In the genomic region with DNA sequence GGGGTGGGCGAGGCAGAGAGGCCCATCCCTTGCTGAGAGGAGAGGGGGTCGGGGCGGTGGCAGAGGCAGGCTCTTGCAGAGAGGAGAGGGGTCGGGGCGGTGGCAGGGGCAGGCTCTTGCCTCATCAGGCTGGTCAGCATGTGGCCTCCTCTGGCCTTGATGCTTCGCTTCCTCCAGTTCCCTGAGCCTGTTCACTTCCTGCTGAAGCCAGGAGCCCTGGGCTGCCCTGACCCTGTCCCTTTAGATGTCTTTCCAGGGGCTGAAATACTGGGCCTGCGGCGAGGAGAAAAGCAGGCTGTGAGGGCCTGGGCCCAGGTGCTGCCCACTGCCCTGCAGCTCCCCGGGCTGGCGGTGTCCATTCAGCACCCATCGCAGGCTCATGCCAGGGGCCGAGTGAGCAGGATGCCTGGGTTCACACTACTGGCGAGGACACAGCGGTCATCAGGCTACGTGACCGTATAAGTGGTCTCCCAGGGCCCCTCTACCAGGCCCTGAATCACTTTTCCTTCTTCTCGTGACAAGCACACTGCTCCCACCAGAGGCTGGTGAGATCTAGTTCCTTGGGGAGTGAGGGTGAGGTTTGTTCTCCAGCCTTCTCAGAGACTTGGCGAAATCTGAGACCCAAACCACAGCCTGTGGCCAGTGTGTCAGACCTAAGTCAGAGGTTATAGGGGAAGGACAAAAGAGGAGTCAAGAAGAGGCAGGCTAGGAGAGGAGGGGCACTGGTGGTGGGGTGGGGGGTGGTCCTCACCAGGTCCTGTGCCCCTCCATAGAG, we compare ENCODE assay signal across 11 cellular contexts. TPM values are rescaled to one million over a fixed set of nuclear protein-coding genes. Genes with fewer than 3 reads are reported as not detected.
DNase-seq lines count a peak whose midpoint lies in the region; ATAC-seq and TF ChIP-seq lines count a peak whose summit lies in the region.
"Had no signal": no experiment of that assay in that cellular context is flagged by ENCODE, and none has a peak within 500 bp of the region (broad histone marks: within the 10 kb centered on the region; RNA-seq: fewer than 3 reads in every experiment).

No MANE protein-coding gene starts in this region.

- POLR2A ChIA-PET in Panc1 (lab: Charles Lee): no interaction called here

- no peaks in the 10 kb centered on the region for H3K27me3 ChIP-seq in H9 (ENCODE audit: insufficient read depth, low read length)
- H3K27me3 ChIP-seq in Panc1 (ENCODE audit: control insufficient read depth, insufficient read depth, low read length): no peaks in the 10 kb centered on the region
- H3K27me3 ChIP-seq in trophoblast cell (ENCODE audit: insufficient read depth, low read length): no peaks in the 10 kb centered on the region
- H3K27me3 ChIP-seq: tibial artery had no signal

- no peaks in the 10 kb centered on the region for H3K9me3 Mint-ChIP-seq in H9

- H3K4me2 ChIP-seq in H9 (ENCODE audit: insufficient read depth, insufficient read length, low read length) (no peak overlapping the region), trophoblast cell (ENCODE audit: low read length) (no peak overlapping the region)

- H3K79me2 ChIP-seq in H9 (ENCODE audit: insufficient read depth, low read length) (no peaks in the 10 kb centered on the region), trophoblast cell (ENCODE audit: control insufficient read depth, insufficient read depth, low read length, poor library complexity) (peaks cover 12% of the 10 kb centered on the region)

- H4K8ac ChIP-seq in H9 (replicated peaks; ENCODE audit: insufficient read length, low read depth, low read length): no peak overlapping the region
- H4K8ac ChIP-seq in trophoblast cell (ENCODE audit: low read depth, low read length): peak overlapping the region; percentile 55

- H3T11ph ChIP-seq in H9 (ENCODE audit: low read length): no peak overlapping the region

- no peak for TF ChIP-seq CTCF in H9 (conservative IDR thresholded peaks at IDR 0.05)
- TF ChIP-seq CTCF in Panc1 (IDR thresholded peaks at IDR 0.05): no peak

- peak overlapping the region in 2 of 3 experiments; percentile 34 to 66; a peak in 2 of 7 replicates for H3K27ac Mint-ChIP-seq in H9

- ATAC-seq in Panc1 (peak; percentile 31; the same call in 1 of the 2 replicates), HG03280 (IDR thresholded peaks at IDR 0.05; ENCODE audit: unreplicated experiment) (no peak)

- H4K20me1 ChIP-seq in H9 (ENCODE audit: control insufficient read depth, insufficient read depth, insufficient read length): no peaks in the 10 kb centered on the region

- H2AK5ac ChIP-seq in H9 (ENCODE audit: insufficient read length, low read length): no peak overlapping the region
- H2AK5ac ChIP-seq in trophoblast cell (ENCODE audit: low read length): peak overlapping the region; percentile 96

- H3K23ac ChIP-seq in H9 (ENCODE audit: insufficient read length, low read depth, low read length) (no peak overlapping the region), trophoblast cell (ENCODE audit: low read length) (no peak overlapping the region)

- intact Hi-C loops in Panc1 (cut with micrococcal nuclease; ENCODE audit: unreplicated experiment): no loop called here

- H3K14ac ChIP-seq in H9 (ENCODE audit: insufficient read depth, low read length) (0 out of 2 replicates have a peak overlapping the region, but pooled peaks have one; percentile 2), trophoblast cell (ENCODE audit: low read length) (peak overlapping the region; percentile 74)

- H3K4me1 Mint-ChIP-seq in H9: peaks cover 57 to 69% of the 10 kb centered on the region in 2 experiments

- H3K27ac ChIP-seq in H9 (ENCODE audit: insufficient read length, low read depth, low read length) (no peak overlapping the region), Panc1 (ENCODE audit: low read length) (no peak overlapping the region), trophoblast cell (ENCODE audit: low read depth, low read length) (peak overlapping the region; percentile 14)
- H3K27ac ChIP-seq: tibial artery had no signal

- no peak overlapping the region for H4K5ac ChIP-seq in H9 (ENCODE audit: insufficient read length, low read depth, low read length)

- no peaks in the 10 kb centered on the region for H3K79me1 ChIP-seq in H9 (ENCODE audit: insufficient read depth, low read depth, low read length, poor library complexity, severe bottlenecking)
- H3K79me1 ChIP-seq in trophoblast cell (ENCODE audit: low read length): peaks cover 60% of the 10 kb centered on the region

- peak overlapping the region in 1 of 2 experiments; percentile 35; a peak in 2 of 5 replicates for H3K4me3 Mint-ChIP-seq in H9

- DNase-seq in H9: peak; percentile 53
- no peak for DNase-seq in Panc1 (ENCODE audit: low read depth, low spot score)
- DNase-seq in fibroblast of gingiva (ENCODE audit: low read depth): peak; percentile 45
- peak in 1 of 2 donors; percentile 31 for DNase-seq in trophoblast cell
- DNase-seq in GM03348 (ENCODE audit: low spot score): no peak
- no peak for DNase-seq in GDM1 (lab: John Stamatoyannopoulos, UW)
- DNase-seq in stimulated activated naive CD4-positive, alpha-beta T cell treated with Interleukin-2 at 50 U/mL for 16 hours (lab: John Stamatoyannopoulos, UW): no peak
- DNase-seq: KBM-7, NCI-H510A, tibial artery had no signal

- H3K4me3 ChIP-seq in Panc1 (ENCODE audit: low read depth in 2 of 2, low read length in 2 of 2) (no peak overlapping the region), trophoblast cell (ENCODE audit: low read depth, low read length) (no peak overlapping the region)
- H3K4me3 ChIP-seq: tibial artery had no signal

- no peaks in the 10 kb centered on the region for H3K23me2 ChIP-seq in H9 (ENCODE audit: insufficient read length, low read depth, low read length, poor library complexity, severe bottlenecking)

- BruUV-seq in Panc1 (replicated peaks; lab: Mats Ljungman, UMichigan): no TSS peak

- H3K36me3 Mint-ChIP-seq in H9 (ENCODE audit: insufficient read depth in 1 of 3, low read depth in 3 of 3): peaks cover 0 to 5% (median 2%) of the 10 kb centered on the region in 3 experiments; a peak in 2 of 7 replicates

- H2BK120ac ChIP-seq in H9 (ENCODE audit: low read depth, low read length, poor library complexity, severe bottlenecking): no peak overlapping the region
- H2BK120ac ChIP-seq in trophoblast cell (ENCODE audit: insufficient read depth, low read length, poor library complexity): peak overlapping the region; percentile 48

- WGBS in H9 (ENCODE audit: extremely low coverage, insufficient read length, low lambda C conversion rate): no CpG with 5 or more reads among the region's 18 CpGs
- WGBS in trophoblast cell (ENCODE audit: extremely low coverage, insufficient coverage, insufficient read length): no CpG with 5 or more reads among the region's 18 CpGs

- H2BK20ac ChIP-seq in H9 (ENCODE audit: low read depth, low read length, poor library complexity, severe bottlenecking): no peak overlapping the region

- H3K27me3 Mint-ChIP-seq in H9 (ENCODE audit: low read depth): peaks cover 1% of the 10 kb centered on the region

- H4K12ac ChIP-seq in trophoblast cell (ENCODE audit: low read depth, low read length): peak overlapping the region; percentile 13

- in situ Hi-C loops in Panc1 (cut with HindIII; ENCODE audit: low pct_unique_long_range_greater_than_20kb, low sequenced_read_pairs): no loop called here

- H3K9ac ChIP-seq in H9 (ENCODE audit: extremely low read depth, insufficient read length, low read length): no peak overlapping the region
- H3K9ac ChIP-seq in trophoblast cell (ENCODE audit: low read length): no peak overlapping the region

- H3K18ac ChIP-seq in H9 (ENCODE audit: insufficient read length, low read depth, low read length) (no peak overlapping the region), trophoblast cell (ENCODE audit: low read length) (peak overlapping the region; percentile 79)

- peaks cover 3% of the 10 kb centered on the region; the same call in 1 of the 2 replicates for H3K4me1 ChIP-seq in H9 (ENCODE audit: insufficient read depth, low read length)
- H3K4me1 ChIP-seq in Panc1 (ENCODE audit: control insufficient read depth, insufficient read depth, low read length): peaks cover 10% of the 10 kb centered on the region; the same call in 1 of the 2 replicates
- peaks cover 55 to 62% of the 10 kb centered on the region in 2 experiments for H3K4me1 ChIP-seq in trophoblast cell (ENCODE audit: control insufficient read depth in 1 of 2, insufficient read depth in 2 of 2, low read length in 2 of 2)

- no peak overlapping the region for H3K4ac ChIP-seq in H9 (ENCODE audit: low read depth, low read length)
- H3K4ac ChIP-seq in trophoblast cell (ENCODE audit: low read depth, low read length): peak overlapping the region; percentile 48

- no peak overlapping the region for H2BK15ac ChIP-seq in H9 (ENCODE audit: low read depth, low read length)

- H2BK12ac ChIP-seq in H9 (ENCODE audit: insufficient read length, low read depth, low read length): no peak overlapping the region
- H2BK12ac ChIP-seq in trophoblast cell (ENCODE audit: low read length): peak overlapping the region; percentile 75

- H3K36me3 ChIP-seq in Panc1 (ENCODE audit: control insufficient read depth, insufficient read depth, low read length) (no peaks in the 10 kb centered on the region), trophoblast cell (ENCODE audit: control insufficient read depth in 1 of 2, insufficient read depth in 2 of 2, low read length in 2 of 2) (no peaks in the 10 kb centered on the region)
- H3K36me3 ChIP-seq: tibial artery had no signal

- H2BK5ac ChIP-seq in H9 (ENCODE audit: insufficient read length, low read length): no peak overlapping the region
- H2BK5ac ChIP-seq in trophoblast cell (ENCODE audit: low read depth, low read length, poor library complexity): peak overlapping the region; percentile 1

- no peak overlapping the region for H4K91ac ChIP-seq in H9 (ENCODE audit: insufficient read length, low read depth, low read length)
- peak overlapping the region; percentile 90 for H4K91ac ChIP-seq in trophoblast cell (ENCODE audit: low read depth, low read length)

- H3K56ac ChIP-seq in H9 (ENCODE audit: insufficient read length, low read depth, low read length): no peak overlapping the region

- H3K9me3 ChIP-seq in H9 (ENCODE audit: control insufficient read depth, low read depth, low read length): no peaks in the 10 kb centered on the region
- no peaks in the 10 kb centered on the region for H3K9me3 ChIP-seq in Panc1 (ENCODE audit: control insufficient read depth, insufficient read depth, low read depth, low read length)
- peaks cover 4% of the 10 kb centered on the region for H3K9me3 ChIP-seq in trophoblast cell (ENCODE audit: insufficient read depth, low read depth, low read length)
- H3K9me3 ChIP-seq: tibial artery had no signal

- CTCF ChIA-PET in Panc1 (lab: Charles Lee): interaction anchor here (1.0 kb wide), 1 partner anchor 78 kb away, joined by 3 read pairs; no protein-coding TSS in a partner anchor

- H2AFZ ChIP-seq in H9 (ENCODE audit: low read length): no peak overlapping the region
- no peak overlapping the region for H2AFZ ChIP-seq in trophoblast cell (ENCODE audit: insufficient read depth, low read length, poor library complexity)

RNA-seq across cellular contexts. Expression of gene SEMA4C, which starts 6.3 kb away (rescaled TPM):
- total RNA-seq in H9 (2021): 81.6 and 87.2 TPM in 2 replicates
- 40.2 TPM for total RNA-seq in Panc1 (2021; ENCODE audit: unreplicated experiment)
- 54.0 TPM for polyA plus RNA-seq in Panc1 (2012; ENCODE audit: insufficient read length)
- polyA plus RNA-seq in trophoblast cell (2013): 157 and 161 TPM in 2 replicates

RNA-seq across cellular contexts. Expression of gene ANKRD39, which starts 18.4 kb away (rescaled TPM):
- total RNA-seq in H9 (2021) (13.0 and 13.9 TPM in 2 replicates), Panc1 (2021; ENCODE audit: unreplicated experiment) (24.4 TPM)
- polyA plus RNA-seq in Panc1 (2012; ENCODE audit: insufficient read length): 40.1 TPM
- polyA plus RNA-seq in trophoblast cell (2013): 32.8 and 33.4 TPM in 2 replicates

RNA-seq across cellular contexts. Expression of gene ANKRD23, which starts 32.4 kb away (rescaled TPM):
- total RNA-seq in H9 (2021) (2.3 and 2.4 TPM in 2 replicates), Panc1 (2021; ENCODE audit: unreplicated experiment) (3.2 TPM)
- 2.6 TPM for polyA plus RNA-seq in Panc1 (2012; ENCODE audit: insufficient read length)
- polyA plus RNA-seq in trophoblast cell (2013): 4.5 and 4.7 TPM in 2 replicates

Comparison
In these comparisons a context has a peak if more than half of its experiments do, and no peak if none do; other contexts are left out.
1. DNase-seq: peak in H9 (single experiment) and fibroblast of gingiva (single experiment); none in Panc1 (single experiment), GM03348 (single experiment), GDM1 (single experiment) and stimulated activated naive CD4-positive, alpha-beta T cell treated with Interleukin-2 at 50 U/mL for 16 hours (single experiment).